Comparison of ENCODE assay signal across 21 cellular contexts in genomic region chr17:43564080-43564594, GRCh38. TPM values are rescaled to one million over a fixed set of nuclear protein-coding genes. Genes with fewer than 3 reads are reported as not detected.
"Had no signal": no experiment of that assay in that cellular context is flagged by ENCODE, and none has a peak within 500 bp of the region (broad histone marks: within the 10 kb centered on the region; RNA-seq: fewer than 3 reads in every experiment).

No MANE protein-coding gene starts in this region.

- H3K36me3 ChIP-seq: MG63 had no signal

- H3K4me3 ChIP-seq: MG63 had no signal

- H3K9me3 ChIP-seq: MG63, SK-N-SH had no signal

- H3K27ac ChIP-seq: RWPE1 had no signal

- H3K9ac ChIP-seq: SK-N-SH had no signal

- H3K9me3 Mint-ChIP-seq: T-cell had no signal

- H3K4me2 ChIP-seq: SK-N-SH had no signal

- H3K27me3 ChIP-seq: MG63 had no signal

- H3K4me3 Mint-ChIP-seq: IgD-negative memory B cell, T-cell had no signal

- H3K4me1 Mint-ChIP-seq: IgD-negative memory B cell had no signal

- H3K9me2 ChIP-seq: SK-N-SH had no signal

- H3K27ac Mint-ChIP-seq: IgD-negative memory B cell, T-cell had no signal

- H3K36me3 Mint-ChIP-seq: IgD-negative memory B cell, T-cell had no signal

- DNase-seq: KBM-7, MG63, NCI-H1092, NCI-H1105 treated with DMSO at 0.1 percent for 48 hours, NCI-H1417 treated with DMSO at 0.1 percent for 48 hours, NCI-H146, NCI-H1694 treated with DMSO at 0.1 percent for 48 hours, NCI-H1930, NCI-H2081, NCI-H2107, NCI-H2227 treated with DMSO at 0.1 percent for 48 hours, NCI-H524, NCI-H526 treated with DMSO at 0.1 percent for 48 hours, NCI-H748 treated with DMSO at 0.1 percent for 48 hours, SHP77, SK-N-SH, SW 1271, T-cell had no signal

- ATAC-seq: Panc1, T-cell had no signal

RNA-seq across cellular contexts. Expression of gene ETV4, which starts 18.0 kb away (rescaled TPM):
- polyA plus RNA-seq: IgD-negative memory B cell had no signal
